ENCODE assay signal across 1 cellular context in the genomic region with DNA sequence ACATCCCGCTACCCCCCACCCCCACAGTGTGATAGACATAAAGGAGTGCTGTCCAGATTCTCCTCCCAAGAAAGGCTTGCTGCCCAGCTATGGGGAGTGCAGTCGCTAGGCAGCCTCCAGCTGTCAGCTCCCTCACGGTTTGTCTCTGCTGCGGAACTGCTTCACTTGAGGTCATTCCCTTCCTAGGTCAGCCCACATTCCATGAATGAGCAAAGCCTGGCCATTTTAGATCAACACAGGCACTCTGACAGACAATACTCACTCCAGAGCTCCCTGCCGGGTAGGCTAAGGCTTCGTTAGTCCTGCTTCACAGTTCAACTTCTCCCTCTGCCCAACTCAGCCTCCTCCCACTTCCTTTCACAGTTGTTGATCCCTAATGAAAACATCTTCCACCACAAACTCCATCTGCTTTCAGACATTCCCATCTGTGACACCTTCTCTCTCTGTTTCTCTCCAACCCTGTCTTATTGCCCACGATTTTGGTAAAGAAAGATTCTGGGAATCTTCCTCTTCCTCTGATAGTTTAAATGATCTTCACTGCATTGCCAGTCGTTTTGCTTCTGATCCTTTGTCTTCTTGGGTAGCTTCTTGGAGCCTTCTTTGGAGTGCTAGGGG.
TF ChIP-seq lines count a peak whose summit lies in the region.

No MANE protein-coding gene starts in this region.

TF ChIP-seq in A549, 52 proteins besides CTCF, POLR2A, EP300 and RAD21:
- no peak for TF ChIP-seq TP53 (CRISPR knock-in tag; IDR thresholded peaks at IDR 0.05)
- no peak for TF ChIP-seq CEBPB (IDR thresholded peaks at IDR 0.05)
- no peak for TF ChIP-seq ESRRA (IDR thresholded peaks at IDR 0.05; ENCODE audit: borderline replicate concordance, low read length)
- no peak for TF ChIP-seq CHD2 (IDR thresholded peaks at IDR 0.05; ENCODE audit: low read length, partially characterized antibody)
